Comparison of ENCODE assay signal across 8 cellular contexts in genomic region chr16:52976539-52977167, GRCh38.
DNase-seq lines count a peak whose midpoint lies in the region; ATAC-seq and TF ChIP-seq lines count a peak whose summit lies in the region.

No MANE protein-coding gene starts in this region.

- H3K4me1 Mint-ChIP-seq in stimulated activated effector memory CD8-positive, alpha-beta T cell treated with anti-CD3 and anti-CD28 coated beads, Interleukin-12 subunit alpha, Interleukin-12 subunit beta, amount 100 ng/mL, for 72 hours = no peaks in the 10 kb centered on the region

- no peaks in the 10 kb centered on the region for H3F3A ChIP-seq in Loucy (ENCODE audit: low read depth)

- no peaks in the 10 kb centered on the region for H3K9me2 ChIP-seq in Loucy (replicated peaks; ENCODE audit: low read depth, low read length)

- no peaks in the 10 kb centered on the region for H3K79me2 ChIP-seq in Loucy (ENCODE audit: insufficient read depth, low read length)

- no peak for TF ChIP-seq POLR2A in testis (IDR thresholded peaks at IDR 0.05)

- intact Hi-C loops in testis (cut with DNase I; ENCODE audit: low total_unique reads) = no loop called here

- H3K9me3 ChIP-seq in Loucy (ENCODE audit: insufficient read depth, low read depth, low read length) (no peaks in the 10 kb centered on the region), testis (no peaks in the 10 kb centered on the region)

- no peaks in the 10 kb centered on the region for H4K20me1 ChIP-seq in Loucy (ENCODE audit: insufficient read depth, low read length, poor library complexity, severe bottlenecking)

- no peaks in the 10 kb centered on the region for H3K36me3 ChIP-seq in Loucy (ENCODE audit: insufficient read depth, low read length)
- H3K36me3 ChIP-seq in testis (ENCODE audit: low read depth, missing control alignments) = no peaks in the 10 kb centered on the region

- ATAC-seq in GM18907 (IDR thresholded peaks at IDR 0.05; ENCODE audit: unreplicated experiment) (peak; percentile 83), HG02970 (IDR thresholded peaks at IDR 0.05; ENCODE audit: low FRiP score, unreplicated experiment) (no peak)
- ATAC-seq in stimulated activated effector memory CD8-positive, alpha-beta T cell treated with anti-CD3 and anti-CD28 coated beads, Interleukin-12 subunit alpha, Interleukin-12 subunit beta, amount 100 ng/mL, for 72 hours = peak; percentile 56

- no peak overlapping the region for H3K4me2 ChIP-seq in Loucy (ENCODE audit: low read depth, low read length, poor library complexity, severe bottlenecking)

- H3K27ac Mint-ChIP-seq in stimulated activated effector memory CD8-positive, alpha-beta T cell treated with anti-CD3 and anti-CD28 coated beads, Interleukin-12 subunit alpha, Interleukin-12 subunit beta, amount 100 ng/mL, for 72 hours = no peak overlapping the region

- H3K9me3 Mint-ChIP-seq in stimulated activated effector memory CD8-positive, alpha-beta T cell treated with anti-CD3 and anti-CD28 coated beads, Interleukin-12 subunit alpha, Interleukin-12 subunit beta, amount 100 ng/mL, for 72 hours = peaks cover 2% of the 10 kb centered on the region

- no peak overlapping the region for H3K27ac ChIP-seq in testis

- H3K9ac ChIP-seq in Loucy (ENCODE audit: low read depth, low read length, poor library complexity, severe bottlenecking) = no peak overlapping the region

- H3K4me3 ChIP-seq in Loucy (ENCODE audit: low read length, poor library complexity, severe bottlenecking) (no peak overlapping the region), epithelial cell of proximal tubule (ENCODE audit: low read depth, low read length) (no peak overlapping the region), testis (no peak overlapping the region)

- peak; percentile 57 for TF ChIP-seq CTCF in Loucy (conservative IDR thresholded peaks at IDR 0.05; ENCODE audit: low read length)
- peak; percentile 65 for TF ChIP-seq CTCF in epithelial cell of proximal tubule (conservative IDR thresholded peaks at IDR 0.05; ENCODE audit: low read depth, low read length)
- TF ChIP-seq CTCF in testis (IDR thresholded peaks at IDR 0.05) = peak in 1 of 3 experiments; percentile 28

- DNase-seq in COLO829 (ENCODE audit: low spot score) = peak; percentile 10
- no peak for DNase-seq in epithelial cell of proximal tubule (ENCODE audit: low read depth)
- no peak for DNase-seq in stimulated activated effector memory CD8-positive, alpha-beta T cell treated with anti-CD3 and anti-CD28 coated beads, Interleukin-12 subunit alpha, Interleukin-12 subunit beta, amount 100 ng/mL, for 72 hours (ENCODE audit: low spot score in 2 of 2)
- no peak for DNase-seq in activated CD8-positive, alpha-beta memory T cell treated with anti-CD3 and anti-CD28 coated beads, Interleukin-2, amount 50 U/mL, for 4 hours
- DNase-seq in testis = no peak

- no peak overlapping the region for H2AFZ ChIP-seq in Loucy (ENCODE audit: low read length)

- H3K27me3 ChIP-seq in Loucy (ENCODE audit: insufficient read depth, low read length, poor library complexity, severe bottlenecking) (no peaks in the 10 kb centered on the region), testis (no peaks in the 10 kb centered on the region)

- H3K36me3 Mint-ChIP-seq in stimulated activated effector memory CD8-positive, alpha-beta T cell treated with anti-CD3 and anti-CD28 coated beads, Interleukin-12 subunit alpha, Interleukin-12 subunit beta, amount 100 ng/mL, for 72 hours = no peaks in the 10 kb centered on the region

- H3K4me3 Mint-ChIP-seq in stimulated activated effector memory CD8-positive, alpha-beta T cell treated with anti-CD3 and anti-CD28 coated beads, Interleukin-12 subunit alpha, Interleukin-12 subunit beta, amount 100 ng/mL, for 72 hours = no peak overlapping the region

- H3K4me1 ChIP-seq in Loucy (ENCODE audit: insufficient read depth, low read length, poor library complexity, severe bottlenecking) = no peaks in the 10 kb centered on the region
- H3K4me1 ChIP-seq in testis = no peaks in the 10 kb centered on the region
